ENCODE assay signal across 8 cellular contexts in the genomic region with DNA sequence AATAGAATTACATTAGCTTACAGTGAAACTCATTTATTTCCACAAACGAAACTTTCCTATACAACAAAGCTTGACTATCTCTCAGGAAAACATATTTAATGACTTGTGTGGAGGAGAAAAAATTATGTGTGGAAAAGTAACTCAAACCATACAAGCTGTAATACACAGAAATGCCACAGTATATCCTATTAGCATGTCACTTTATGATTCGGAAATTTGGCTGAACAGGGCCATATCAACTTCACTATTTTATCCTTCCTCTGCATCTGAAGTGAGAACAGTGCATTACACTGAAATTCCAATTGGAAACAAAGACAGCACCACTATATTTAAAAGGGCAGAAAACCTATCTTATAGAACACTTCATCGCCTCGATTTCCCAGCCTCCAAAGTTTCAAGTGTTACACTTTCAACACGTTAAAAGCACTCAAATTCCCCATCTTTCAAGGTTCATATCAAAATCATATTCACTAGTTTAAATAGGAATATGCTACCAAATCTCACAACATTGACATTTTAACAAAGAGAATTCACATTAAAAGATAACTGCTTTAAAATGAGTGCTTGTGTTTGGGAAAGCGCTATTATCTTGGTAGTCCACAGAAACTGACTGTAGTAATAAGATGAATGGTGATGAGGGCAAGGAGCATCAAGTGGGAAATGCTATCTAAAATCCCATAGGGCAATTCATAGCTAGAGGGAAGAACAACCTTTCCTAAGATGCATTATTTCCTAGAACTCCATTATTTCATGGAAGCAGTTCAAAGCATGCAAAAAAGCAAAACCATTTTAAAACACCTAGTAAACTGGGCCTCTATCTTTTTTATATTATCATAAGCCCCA. TPM values are rescaled to one million over a fixed set of nuclear protein-coding genes. Genes with fewer than 3 reads are reported as not detected.
DNase-seq lines count a peak whose midpoint lies in the region; ATAC-seq, FAIRE-seq and TF ChIP-seq lines count a peak whose summit lies in the region.

No MANE protein-coding gene starts in this region.

- H3K27ac Mint-ChIP-seq in activated CD4-positive, alpha-beta T cell treated with anti-CD3 and anti-CD28 coated beads for 36 hours = peak overlapping the region; percentile 91
- no peak overlapping the region for H3K27ac Mint-ChIP-seq in endothelial cell (ENCODE audit: unreplicated experiment)

- H3K9me3 ChIP-seq in Peyer's patch (no peaks in the 10 kb centered on the region), pancreas (no peaks in the 10 kb centered on the region)

- TF ChIP-seq CTCF in Peyer's patch (IDR thresholded peaks at IDR 0.05) = peak in 1 of 6 experiments; percentile 12
- no peak for TF ChIP-seq CTCF in endothelial cell (IDR thresholded peaks at IDR 0.05; ENCODE audit: unreplicated experiment)
- TF ChIP-seq CTCF in pancreas (IDR thresholded peaks at IDR 0.05) = no peak

- H3K27ac ChIP-seq in Peyer's patch (peak overlapping the region; percentile 98 to 99 (median 98)), pancreas (peak overlapping the region in 3 of 4 donors; percentile 95 to 99 (median 98))

- H3K36me3 ChIP-seq in Peyer's patch (no peaks in the 10 kb centered on the region), pancreas (no peaks in the 10 kb centered on the region)

- H3K4me3 ChIP-seq in Peyer's patch (peak overlapping the region; percentile 80 to 88 (median 86)), pancreas (peak overlapping the region; percentile 68 to 92 (median 86))

- peak overlapping the region; percentile 94 for H3K4me3 Mint-ChIP-seq in activated CD4-positive, alpha-beta T cell treated with anti-CD3 and anti-CD28 coated beads for 36 hours
- H3K4me3 Mint-ChIP-seq in endothelial cell (ENCODE audit: unreplicated experiment) = peak overlapping the region; percentile 98

- POLR2A ChIA-PET in activated CD4-positive, alpha-beta T cell treated with anti-CD3 and anti-CD28 coated beads for 36 hours (lab: Charles Lee) = no interaction called here

- H3K27me3 ChIP-seq in Peyer's patch (no peaks in the 10 kb centered on the region), pancreas (no peaks in the 10 kb centered on the region)

- FAIRE-seq in pancreas (lab: Jason Lieb, UNC) = no peak

- H3K36me3 Mint-ChIP-seq in activated CD4-positive, alpha-beta T cell treated with anti-CD3 and anti-CD28 coated beads for 36 hours (ENCODE audit: low read depth) = peaks cover 5% of the 10 kb centered on the region
- no peaks in the 10 kb centered on the region for H3K36me3 Mint-ChIP-seq in endothelial cell (ENCODE audit: low read depth, unreplicated experiment)

- ATAC-seq in activated CD4-positive, alpha-beta T cell treated with anti-CD3 and anti-CD28 coated beads for 36 hours = no peak
- ATAC-seq in pancreas = no peak
- no peak for ATAC-seq in GM21528 (IDR thresholded peaks at IDR 0.05; ENCODE audit: low FRiP score, unreplicated experiment)
- no peak for ATAC-seq in GM18519 (IDR thresholded peaks at IDR 0.05; ENCODE audit: low FRiP score, unreplicated experiment)
- ATAC-seq in HG03280 (IDR thresholded peaks at IDR 0.05; ENCODE audit: unreplicated experiment) = no peak

- CTCF ChIA-PET in activated CD4-positive, alpha-beta T cell treated with anti-CD3 and anti-CD28 coated beads for 36 hours (lab: Charles Lee) = interaction anchor here (0.6 kb wide), 1 partner anchor 164 kb away, joined by 3 read pairs; no protein-coding TSS in a partner anchor

- no peak for DNase-seq in activated CD4-positive, alpha-beta T cell treated with anti-CD3 and anti-CD28 coated beads for 36 hours
- no peak for DNase-seq in activated CD4-positive, alpha-beta T cell treated with anti-CD3 and anti-CD28 coated beads, Interleukin-2, amount 50 U/mL, for 1 hour
- DNase-seq in Peyer's patch (no peak), endothelial cell (ENCODE audit: low spot score) (no peak), pancreas (no peak)

- no peak for TF ChIP-seq POLR2A in Peyer's patch (IDR thresholded peaks at IDR 0.05)

- whole genome bisulfite sequencing in pancreas, 2 donors = 11 to 16% methylated on average over 6 of the region's 6 CpGs

- intact Hi-C loops in activated CD4-positive, alpha-beta T cell treated with anti-CD3 and anti-CD28 coated beads for 36 hours (cut with DNase I, micrococcal nuclease) = loop anchor here (5.0 to 10.0 kb wide), 8 partner anchors 74 to 664 kb away; a partner anchor contains a TSS
- intact Hi-C loops in pancreas (cut with DNase I) = no loop called here

- H3K4me1 ChIP-seq in Peyer's patch = peaks cover 0 to 14% (median 3%) of the 10 kb centered on the region in 4 donors
- H3K4me1 ChIP-seq in pancreas = peaks cover 32 to 56% (median 49%) of the 10 kb centered on the region in 3 donors

- no peaks in the 10 kb centered on the region for H3K27me3 Mint-ChIP-seq in activated CD4-positive, alpha-beta T cell treated with anti-CD3 and anti-CD28 coated beads for 36 hours
- peaks cover 13% of the 10 kb centered on the region for H3K27me3 Mint-ChIP-seq in endothelial cell (ENCODE audit: unreplicated experiment)

- peaks cover 51% of the 10 kb centered on the region for H3K4me1 Mint-ChIP-seq in activated CD4-positive, alpha-beta T cell treated with anti-CD3 and anti-CD28 coated beads for 36 hours
- peaks cover 37% of the 10 kb centered on the region for H3K4me1 Mint-ChIP-seq in endothelial cell (ENCODE audit: unreplicated experiment)

- H3K9me3 Mint-ChIP-seq in activated CD4-positive, alpha-beta T cell treated with anti-CD3 and anti-CD28 coated beads for 36 hours (ENCODE audit: low read depth) = no peaks in the 10 kb centered on the region
- H3K9me3 Mint-ChIP-seq in endothelial cell (ENCODE audit: unreplicated experiment) = no peaks in the 10 kb centered on the region

RNA-seq across cellular contexts. Expression of a gene that starts 1.8 kb away (rescaled TPM):
- 10 to 100 TPM; 16.5 to 20.9 TPM for total RNA-seq in activated CD4-positive, alpha-beta T cell treated with anti-CD3 and anti-CD28 coated beads for 36 hours
- total RNA-seq in Peyer's patch (10 to 100 TPM; 20.5 to 50.3 (median 38.0) TPM), endothelial cell (ENCODE audit: unreplicated experiment) (19.7 TPM), pancreas (10 to 100 TPM; 11.5 to 22.0 (median 16.2) TPM)
- polyA plus RNA-seq in pancreas = 10 to 100 TPM in 1 of 2 donors, 1 to 10 TPM in 1; 6.9 to 11.2 TPM

Comparison
In these comparisons a context has a peak if more than half of its experiments do, and no peak if none do; other contexts are left out.
1. intact Hi-C loops: an anchor here in activated CD4-positive, alpha-beta T cell treated with anti-CD3 and anti-CD28 coated beads for 36 hours (5.0 to 10.0 kb wide); none called in pancreas.